ENCODE assay signal across 8 cellular contexts in genomic region chr16:25550647-25551046, GRCh38.
"Had no signal": no experiment of that assay in that cellular context is flagged by ENCODE, and none has a peak within 500 bp of the region (broad histone marks: within the 10 kb centered on the region; RNA-seq: fewer than 3 reads in every experiment).

No MANE protein-coding gene starts in this region.

- FAIRE-seq: G401.6, GM12878, GM12891, GM12892, GM18507, GM19239 had no signal

- DNase-seq: GDM1, GF-D8 had no signal

- ATAC-seq: GM12878 had no signal

- H3K4me3 ChIP-seq: GM12878 had no signal
